ENCODE assay signal across 21 cellular contexts in the genomic region with DNA sequence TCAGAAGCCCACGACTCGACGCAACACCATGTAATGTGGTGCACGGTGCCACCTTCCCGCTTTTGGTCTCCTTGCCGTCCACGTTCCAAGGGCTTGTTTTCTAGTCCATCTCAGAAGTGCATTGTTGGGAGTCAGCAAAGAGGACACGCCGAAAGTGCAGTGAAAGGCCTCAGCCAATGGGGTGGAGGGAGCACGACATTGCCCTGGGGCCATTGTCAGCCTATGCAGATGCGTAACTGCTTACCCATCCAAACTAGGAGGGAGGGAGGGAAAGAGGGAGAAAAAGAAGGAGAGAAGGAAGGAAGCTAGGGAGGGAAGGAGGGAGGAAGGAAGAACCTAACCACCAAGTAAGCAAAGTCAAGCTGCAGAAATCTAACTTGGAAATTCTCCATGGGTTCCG.
"Had no signal": no experiment of that assay in that cellular context is flagged by ENCODE, and none has a peak within 500 bp of the region (broad histone marks: within the 10 kb centered on the region; RNA-seq: fewer than 3 reads in every experiment).

No MANE protein-coding gene starts in this region.

- H3K9ac ChIP-seq: parathyroid adenoma had no signal

- H3K27me3 ChIP-seq: dorsolateral prefrontal cortex, right lobe of liver, stomach, thyroid gland had no signal

- H2AFZ ChIP-seq: parathyroid adenoma had no signal

- H3K36me3 ChIP-seq: right lobe of liver, stomach, thyroid gland had no signal

- H3K79me2 ChIP-seq: parathyroid adenoma had no signal

- H3K4me2 ChIP-seq: smooth muscle cell had no signal

- H3K36me3 Mint-ChIP-seq: stimulated activated effector memory CD8-positive, alpha-beta T cell treated with anti-CD3 and anti-CD28 coated beads, Interleukin-12 subunit alpha, Interleukin-12 subunit beta, amount 100 ng/mL, for 72 hours had no signal

- H3K27ac ChIP-seq: parathyroid adenoma, right lobe of liver, stomach, thyroid gland had no signal

- H3K27ac Mint-ChIP-seq: naive thymus-derived CD4-positive, alpha-beta T cell; progenitor cell of endocrine pancreas; stimulated activated effector memory CD8-positive, alpha-beta T cell treated with anti-CD3 and anti-CD28 coated beads, Interleukin-12 subunit alpha, Interleukin-12 subunit beta, amount 100 ng/mL, for 72 hours had no signal

- H3K9me3 ChIP-seq: right lobe of liver, stomach, thyroid gland had no signal

- H3K27me3 Mint-ChIP-seq: naive thymus-derived CD4-positive, alpha-beta T cell had no signal

- H3K4me1 ChIP-seq: parathyroid adenoma, right lobe of liver, thyroid gland had no signal

- H3K4me3 ChIP-seq: dorsolateral prefrontal cortex, right lobe of liver, smooth muscle cell, stomach, thyroid gland had no signal

- H3K9me3 Mint-ChIP-seq: naive thymus-derived CD4-positive, alpha-beta T cell; stimulated activated effector memory CD8-positive, alpha-beta T cell treated with anti-CD3 and anti-CD28 coated beads, Interleukin-12 subunit alpha, Interleukin-12 subunit beta, amount 100 ng/mL, for 72 hours had no signal

- H3K4me1 Mint-ChIP-seq: naive thymus-derived CD4-positive, alpha-beta T cell; stimulated activated effector memory CD8-positive, alpha-beta T cell treated with anti-CD3 and anti-CD28 coated beads, Interleukin-12 subunit alpha, Interleukin-12 subunit beta, amount 100 ng/mL, for 72 hours had no signal

- H3K4me3 Mint-ChIP-seq: naive thymus-derived CD4-positive, alpha-beta T cell; stimulated activated effector memory CD8-positive, alpha-beta T cell treated with anti-CD3 and anti-CD28 coated beads, Interleukin-12 subunit alpha, Interleukin-12 subunit beta, amount 100 ng/mL, for 72 hours had no signal

- ATAC-seq: left lobe of liver; naive thymus-derived CD4-positive, alpha-beta T cell; right lobe of liver; stimulated activated effector memory CD8-positive, alpha-beta T cell treated with anti-CD3 and anti-CD28 coated beads, Interleukin-12 subunit alpha, Interleukin-12 subunit beta, amount 100 ng/mL, for 72 hours had no signal

- FAIRE-seq: colon, frontal cortex, kidney had no signal

- DNase-seq: dorsolateral prefrontal cortex; effector CD4-positive, alpha-beta T cell; head of caudate nucleus; kidney; mesendoderm; midbrain; naive thymus-derived CD4-positive, alpha-beta T cell; right lobe of liver; stimulated activated CD4-positive, alpha-beta T cell treated with anti-CD3 and anti-CD28 coated beads, Interleukin-2, amount 100 ng/mL, for 24 hours; stimulated activated CD4-positive, alpha-beta T cell treated with anti-CD3 and anti-CD28 coated beads, Interleukin-4, amount 100 ng/mL, for 24 hours; stimulated activated naive CD4-positive, alpha-beta T cell treated with Interleukin-2 at 50 U/mL for 16 hours; stomach; thyroid gland; trophoblast cell had no signal
